ENCODE assay signal across 9 cellular contexts in the genomic region with DNA sequence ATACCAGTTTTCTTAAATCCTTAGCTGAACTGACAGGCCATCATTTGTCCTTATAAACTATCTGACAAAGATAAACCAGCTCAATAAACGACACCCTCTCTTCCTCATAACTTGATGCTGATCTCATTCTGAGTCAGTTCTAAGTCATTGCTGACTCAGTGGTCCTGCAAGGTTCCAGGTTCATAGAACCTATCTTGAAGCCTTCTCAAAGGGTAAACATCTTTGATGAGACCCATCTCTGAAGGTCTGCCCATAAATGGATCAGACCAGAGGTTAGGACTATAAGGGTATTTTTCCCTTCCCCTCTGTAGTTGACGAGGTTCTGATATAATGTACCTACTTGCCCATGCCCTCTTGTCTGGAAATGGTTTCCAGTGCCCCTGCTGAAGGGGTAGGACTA. TPM values are rescaled to one million over a fixed set of nuclear protein-coding genes. Genes with fewer than 3 reads are reported as not detected.
DNase-seq lines count a peak whose midpoint lies in the region; ATAC-seq and TF ChIP-seq lines count a peak whose summit lies in the region.
"Had no signal": no experiment of that assay in that cellular context is flagged by ENCODE, and none has a peak within 500 bp of the region (broad histone marks: within the 10 kb centered on the region; RNA-seq: fewer than 3 reads in every experiment).

No MANE protein-coding gene starts in this region.

- H3K27ac Mint-ChIP-seq in CD4-positive, alpha-beta memory T cell = peak overlapping the region in 5 of 7 donors; percentile 36 to 77 (median 71)

- no peaks in the 10 kb centered on the region for H3K9me3 ChIP-seq in CD4-positive, alpha-beta memory T cell (ENCODE audit: control insufficient read depth in 1 of 2, low read length in 2 of 2)
- H3K9me3 ChIP-seq in lung (ENCODE audit: control insufficient read depth in 2 of 2, insufficient read depth in 1 of 2, low read length in 1 of 2) = no peaks in the 10 kb centered on the region
- H3K9me3 ChIP-seq in prostate gland = no peaks in the 10 kb centered on the region

- H3K27ac ChIP-seq in CD4-positive, alpha-beta memory T cell (ENCODE audit: low read depth, low read length) = no peak overlapping the region
- H3K27ac ChIP-seq in lung (ENCODE audit: low read depth in 1 of 2, low read length in 1 of 2) (peak overlapping the region; percentile 53 to 59), prostate gland (no peak overlapping the region)

- POLR2A ChIA-PET in CD4-positive, alpha-beta memory T cell (lab: Charles Lee; ENCODE audit: partially characterized antibody) = interaction anchor here (1.4 kb wide), 1 partner anchor 11 kb away, joined by 3 read pairs; no protein-coding TSS in a partner anchor

- peaks cover 7% of the 10 kb centered on the region for H3K36me3 ChIP-seq in CD4-positive, alpha-beta memory T cell (ENCODE audit: insufficient read depth, low read length)
- H3K36me3 ChIP-seq in lung (ENCODE audit: control insufficient read depth in 2 of 2, insufficient read depth in 2 of 2, low read length in 2 of 2) (peaks cover 12 to 16% of the 10 kb centered on the region in 2 donors), prostate gland (peaks cover 0 to 5% of the 10 kb centered on the region in 2 donors)

- H3K27me3 Mint-ChIP-seq in CD4-positive, alpha-beta memory T cell = no peaks in the 10 kb centered on the region
- no peaks in the 10 kb centered on the region for H3K27me3 Mint-ChIP-seq in activated T-cell treated with anti-CD3 and anti-CD28 coated beads, Interleukin-2, amount 50 U/mL, for 4 hours (ENCODE audit: low read depth)

- ATAC-seq in HG02852 (IDR thresholded peaks at IDR 0.05; ENCODE audit: unreplicated experiment) (peak; percentile 31), lung (ENCODE audit: insufficient read depth, low FRiP score) (no peak)
- peak; percentile 93 to 96 for ATAC-seq in activated T-cell treated with anti-CD3 and anti-CD28 coated beads, Interleukin-2, amount 50 U/mL, for 4 hours

- no peak overlapping the region for H3K4me3 Mint-ChIP-seq in CD4-positive, alpha-beta memory T cell
- H3K4me3 Mint-ChIP-seq in activated T-cell treated with anti-CD3 and anti-CD28 coated beads, Interleukin-2, amount 50 U/mL, for 4 hours = peak overlapping the region; percentile 59

- no peak for DNase-seq in CD4-positive, alpha-beta memory T cell
- peak; percentile 15 for DNase-seq in activated T-cell treated with anti-CD3 and anti-CD28 coated beads, Interleukin-2, amount 50 U/mL, for 4 hours
- DNase-seq in lung (ENCODE audit: low spot score) (no peak), prostate gland (ENCODE audit: low spot score) (no peak), NCI-H1092 (lab: John Stamatoyannopoulos, UW) (no peak), NCI-H526 treated with DMSO at 0.1 percent for 48 hours (lab: John Stamatoyannopoulos, UW) (no peak)
- DNase-seq in stimulated activated naive CD4-positive, alpha-beta T cell (lab: John Stamatoyannopoulos, UW) = no peak
- DNase-seq: NCI-H2081 treated with DMSO at 0.1 percent for 48 hours had no signal

- H3K4me3 ChIP-seq in CD4-positive, alpha-beta memory T cell (ENCODE audit: low read length in 2 of 2) = no peak overlapping the region
- no peak overlapping the region for H3K4me3 ChIP-seq in lung
- H3K4me3 ChIP-seq in prostate gland = no peak overlapping the region

- 56 to 65% methylated on average over 2 of the region's 2 CpGs for WGBS in lung, 2 donors
- WGBS in prostate gland = 63% methylated on average over 2 of the region's 2 CpGs

- peaks cover 28 to 50% of the 10 kb centered on the region in 2 donors for H3K36me3 Mint-ChIP-seq in CD4-positive, alpha-beta memory T cell
- peaks cover 27% of the 10 kb centered on the region for H3K36me3 Mint-ChIP-seq in activated T-cell treated with anti-CD3 and anti-CD28 coated beads, Interleukin-2, amount 50 U/mL, for 4 hours (ENCODE audit: insufficient read depth)

- no peaks in the 10 kb centered on the region for H3K27me3 ChIP-seq in CD4-positive, alpha-beta memory T cell (ENCODE audit: insufficient read depth, low read length)
- H3K27me3 ChIP-seq in lung (ENCODE audit: control insufficient read depth, insufficient read depth) (no peaks in the 10 kb centered on the region), prostate gland (replicated peaks; ENCODE audit: insufficient read depth) (no peaks in the 10 kb centered on the region)

- TF ChIP-seq POLR2A in prostate gland (IDR thresholded peaks at IDR 0.05) = no peak

- H3K9me3 Mint-ChIP-seq in CD4-positive, alpha-beta memory T cell = no peaks in the 10 kb centered on the region
- no peaks in the 10 kb centered on the region for H3K9me3 Mint-ChIP-seq in activated T-cell treated with anti-CD3 and anti-CD28 coated beads, Interleukin-2, amount 50 U/mL, for 4 hours

- CTCF ChIA-PET in CD4-positive, alpha-beta memory T cell (lab: Charles Lee; ENCODE audit: partially characterized antibody) = interaction anchor here (1.6 kb wide), 1 partner anchor 9 kb away, joined by 3 read pairs; no protein-coding TSS in a partner anchor

- intact Hi-C loops in CD4-positive, alpha-beta memory T cell (cut with micrococcal nuclease) = loop anchor here (5.0 kb wide), 1 partner anchor 36 kb away; no protein-coding TSS in a partner anchor
- intact Hi-C loops in prostate gland (cut with DNase I) = no loop called here

- TF ChIP-seq CTCF in lung (IDR thresholded peaks at IDR 0.05; ENCODE audit: control extremely low read depth, extremely low read depth) = no peak
- no peak for TF ChIP-seq CTCF in prostate gland (IDR thresholded peaks at IDR 0.05)

- H3K4me1 ChIP-seq in CD4-positive, alpha-beta memory T cell (ENCODE audit: insufficient read depth, low read length) = peaks cover 14% of the 10 kb centered on the region
- H3K4me1 ChIP-seq in lung (ENCODE audit: control insufficient read depth in 2 of 2, insufficient read depth in 2 of 2, low read length in 2 of 2) = peaks cover 0 to 7% of the 10 kb centered on the region in 2 donors
- no peaks in the 10 kb centered on the region for H3K4me1 ChIP-seq in prostate gland (replicated peaks)

- peaks cover 27 to 41% (median 30%) of the 10 kb centered on the region in 4 donors for H3K4me1 Mint-ChIP-seq in CD4-positive, alpha-beta memory T cell
- H3K4me1 Mint-ChIP-seq in activated T-cell treated with anti-CD3 and anti-CD28 coated beads, Interleukin-2, amount 50 U/mL, for 4 hours (ENCODE audit: low read depth) = peaks cover 38% of the 10 kb centered on the region

RNA-seq across cellular contexts. Expression of gene NAA25, which starts 11.9 kb away (rescaled TPM):
- 10 to 100 TPM; 28.7 to 35.3 TPM for total RNA-seq in CD4-positive, alpha-beta memory T cell
- 10 to 100 TPM in 1 of 2 donors, 1 to 10 TPM in 1; 8.5 to 15.2 TPM for polyA plus RNA-seq in CD4-positive, alpha-beta memory T cell
- total RNA-seq in activated T-cell treated with anti-CD3 and anti-CD28 coated beads, Interleukin-2, amount 50 U/mL, for 4 hours = 10 to 100 TPM; 60.1 to 67.5 (median 60.5) TPM
- 10 to 100 TPM; 32.2 to 38.5 TPM for total RNA-seq in lung
- 1 to 10 TPM; 6.2 to 6.7 TPM for polyA plus RNA-seq in lung
- total RNA-seq in prostate gland = 10 to 100 TPM; 15.5 to 24.0 TPM

RNA-seq across cellular contexts. Expression of gene TRAFD1, which starts 28.7 kb away (rescaled TPM):
- total RNA-seq in CD4-positive, alpha-beta memory T cell = 10 to 100 TPM; 38.7 to 42.7 TPM
- 10 to 100 TPM; 60.4 to 71.2 TPM for polyA plus RNA-seq in CD4-positive, alpha-beta memory T cell
- total RNA-seq in activated T-cell treated with anti-CD3 and anti-CD28 coated beads, Interleukin-2, amount 50 U/mL, for 4 hours = 10 to 100 TPM; 47.1 to 52.3 (median 49.4) TPM
- total RNA-seq in lung = 10 to 100 TPM; 37.1 to 43.1 TPM
- 10 to 100 TPM; 16.9 to 38.5 TPM for polyA plus RNA-seq in lung
- 10 to 100 TPM; 44.8 to 56.4 TPM for total RNA-seq in prostate gland

Comparison
In these comparisons a context has a peak if more than half of its experiments do, and no peak if none do; other contexts are left out.
1. H3K27ac ChIP-seq: peak in lung (2 of 2); none in CD4-positive, alpha-beta memory T cell (single experiment) and prostate gland (0 of 2).